1 cellular context compared by ENCODE assay signal in genomic region chr1:27130798-27131197, GRCh38.
TF ChIP-seq lines count a peak whose summit lies in the region.

No MANE protein-coding gene starts in this region.

TF ChIP-seq in HepG2, 621 proteins besides CTCF, POLR2A, EP300 and RAD21:
- no peak for TF ChIP-seq ZSCAN30 (CRISPR knock-in tag; IDR thresholded peaks at IDR 0.05)
- TF ChIP-seq TEF (CRISPR knock-in tag; IDR thresholded peaks at IDR 0.05) = no peak
- no peak for TF ChIP-seq SMAD9 (CRISPR knock-in tag; IDR thresholded peaks at IDR 0.05)
- no peak for TF ChIP-seq SNAPC2 (CRISPR knock-in tag; IDR thresholded peaks at IDR 0.05)
- no peak for TF ChIP-seq MLXIP (CRISPR knock-in tag; IDR thresholded peaks at IDR 0.05; ENCODE audit: borderline replicate concordance)
- TF ChIP-seq SOX13 (IDR thresholded peaks at IDR 0.05) = no peak
- TF ChIP-seq SOX13 (CRISPR knock-in tag; conservative IDR thresholded peaks at IDR 0.05 in 1 of 2, IDR thresholded peaks at IDR 0.05 in 1 of 2) = no peak
